ENCODE assay signal across 22 cellular contexts in the genomic region with DNA sequence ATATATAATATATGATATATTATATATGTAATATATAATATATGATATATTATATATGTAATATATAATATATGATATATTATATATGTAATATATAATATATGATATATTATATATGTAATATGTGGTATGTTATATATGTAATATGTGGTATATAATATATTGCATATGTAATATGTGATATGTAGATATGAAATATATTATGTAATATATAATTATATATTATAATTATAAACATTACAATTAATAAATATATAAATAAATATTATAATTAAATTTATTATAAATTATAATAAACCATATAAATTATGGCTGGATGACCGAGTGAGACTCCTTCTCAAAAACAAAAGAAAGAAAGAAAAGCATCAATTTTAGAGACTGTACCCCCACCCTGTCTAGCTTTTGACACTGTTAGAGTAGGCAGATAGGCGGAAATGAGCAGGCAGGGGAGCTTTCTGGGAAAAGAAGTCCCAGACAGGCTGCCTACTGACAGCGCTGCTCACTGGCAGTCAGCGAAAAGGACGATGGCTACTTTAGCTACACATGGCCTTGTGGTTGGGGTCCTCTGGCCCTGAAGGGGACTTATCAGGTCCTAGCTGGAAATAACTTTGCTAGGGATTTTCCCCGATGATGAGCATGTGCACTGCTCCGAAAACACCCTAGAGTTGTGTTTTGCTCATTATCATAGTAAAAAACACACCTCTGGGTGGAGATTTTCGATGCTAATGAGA. TPM values are rescaled to one million over a fixed set of nuclear protein-coding genes. Genes with fewer than 3 reads are reported as not detected.
"Had no signal": no experiment of that assay in that cellular context is flagged by ENCODE, and none has a peak within 500 bp of the region (broad histone marks: within the 10 kb centered on the region; RNA-seq: fewer than 3 reads in every experiment).

No MANE protein-coding gene starts in this region.

- H3K4me3 ChIP-seq: esophagus muscularis mucosa, heart right ventricle, ovary, sigmoid colon, spleen, thoracic aorta had no signal

- H3K4me1 Mint-ChIP-seq: stimulated activated memory B cell treated with anti-CD40 and anti-IgM and Interleukin-4, amounts not matched to agents 10 μg/mL and 1 μg/mL and 100 μg/mL, for 72 hours had no signal

- H3K36me3 ChIP-seq: ovary, sigmoid colon, spleen, thoracic aorta had no signal

- H3K9me3 ChIP-seq: esophagus muscularis mucosa, heart right ventricle, ovary, sigmoid colon, spleen, thoracic aorta had no signal

- H3K4me3 Mint-ChIP-seq: activated CD4-positive, alpha-beta memory T cell treated with anti-CD3 and anti-CD28 coated beads, Interleukin-2, amount 10 ng/mL, durations not matched to agents 7 days and 5 days; activated CD4-positive, alpha-beta T cell treated with anti-CD3 and anti-CD28 coated beads for 36 hours; activated CD8-positive, alpha-beta memory T cell treated with anti-CD3 and anti-CD28 coated beads, Interleukin-2, amount 10 ng/mL, durations not matched to agents 7 days and 5 days; activated naive CD8-positive, alpha-beta T cell treated with anti-CD3 and anti-CD28 coated beads for 36 hours; naive thymus-derived CD4-positive, alpha-beta T cell; stimulated activated memory B cell treated with anti-CD40 and anti-IgM and Interleukin-4, amounts not matched to agents 10 μg/mL and 1 μg/mL and 100 μg/mL, for 72 hours; T-helper 17 cell had no signal

- H3K9me3 Mint-ChIP-seq: activated CD4-positive, alpha-beta memory T cell treated with anti-CD3 and anti-CD28 coated beads, Interleukin-2, amount 10 ng/mL, durations not matched to agents 7 days and 5 days; activated naive CD8-positive, alpha-beta T cell treated with anti-CD3 and anti-CD28 coated beads for 36 hours; naive thymus-derived CD4-positive, alpha-beta T cell; stimulated activated memory B cell treated with anti-CD40 and anti-IgM and Interleukin-4, amounts not matched to agents 10 μg/mL and 1 μg/mL and 100 μg/mL, for 72 hours had no signal

- H3K36me3 Mint-ChIP-seq: activated naive CD8-positive, alpha-beta T cell treated with anti-CD3 and anti-CD28 coated beads for 36 hours; naive thymus-derived CD4-positive, alpha-beta T cell; stimulated activated memory B cell treated with anti-CD40 and anti-IgM and Interleukin-4, amounts not matched to agents 10 μg/mL and 1 μg/mL and 100 μg/mL, for 72 hours had no signal

- DNase-seq: activated CD4-positive, alpha-beta memory T cell treated with anti-CD3 and anti-CD28 coated beads, Interleukin-2, amount 10 ng/mL, durations not matched to agents 7 days and 5 days; activated CD4-positive, alpha-beta T cell treated with anti-CD3 and anti-CD28 coated beads for 36 hours; activated CD8-positive, alpha-beta memory T cell treated with anti-CD3 and anti-CD28 coated beads, Interleukin-2, amount 10 ng/mL, durations not matched to agents 7 days and 5 days; activated naive CD4-positive, alpha-beta T cell; activated naive CD8-positive, alpha-beta T cell treated with anti-CD3 and anti-CD28 coated beads for 36 hours; amniotic stem cell; dermis blood vessel endothelial cell; effector memory CD4-positive, alpha-beta T cell; heart right ventricle; kidney glomerular epithelial cell; mesendoderm; naive thymus-derived CD4-positive, alpha-beta T cell; ovary; sigmoid colon; stimulated activated CD4-positive, alpha-beta T cell treated with anti-CD3 and anti-CD28 coated beads, Interleukin-4, amount 100 ng/mL, for 4 hours; T-helper 17 cell had no signal

- H3K4me1 ChIP-seq: esophagus muscularis mucosa, heart right ventricle, sigmoid colon, spleen had no signal

- H3K27me3 Mint-ChIP-seq: activated CD4-positive, alpha-beta T cell treated with anti-CD3 and anti-CD28 coated beads for 36 hours; activated CD8-positive, alpha-beta memory T cell treated with anti-CD3 and anti-CD28 coated beads, Interleukin-2, amount 10 ng/mL, durations not matched to agents 7 days and 5 days; activated naive CD8-positive, alpha-beta T cell treated with anti-CD3 and anti-CD28 coated beads for 36 hours; naive thymus-derived CD4-positive, alpha-beta T cell; stimulated activated memory B cell treated with anti-CD40 and anti-IgM and Interleukin-4, amounts not matched to agents 10 μg/mL and 1 μg/mL and 100 μg/mL, for 72 hours; T-helper 17 cell had no signal

- FAIRE-seq: endothelial cell of umbilical vein had no signal

- H3K27ac Mint-ChIP-seq: activated CD4-positive, alpha-beta memory T cell treated with anti-CD3 and anti-CD28 coated beads, Interleukin-2, amount 10 ng/mL, durations not matched to agents 7 days and 5 days; activated CD4-positive, alpha-beta T cell treated with anti-CD3 and anti-CD28 coated beads for 36 hours; activated CD8-positive, alpha-beta memory T cell treated with anti-CD3 and anti-CD28 coated beads, Interleukin-2, amount 10 ng/mL, durations not matched to agents 7 days and 5 days; activated naive CD8-positive, alpha-beta T cell treated with anti-CD3 and anti-CD28 coated beads for 36 hours; naive thymus-derived CD4-positive, alpha-beta T cell; stimulated activated memory B cell treated with anti-CD40 and anti-IgM and Interleukin-4, amounts not matched to agents 10 μg/mL and 1 μg/mL and 100 μg/mL, for 72 hours; T-helper 17 cell had no signal

- H3K27ac ChIP-seq: esophagus muscularis mucosa, heart right ventricle, ovary, sigmoid colon, spleen, thoracic aorta had no signal

- ATAC-seq: activated CD4-positive, alpha-beta T cell treated with anti-CD3 and anti-CD28 coated beads for 36 hours; activated CD8-positive, alpha-beta memory T cell treated with anti-CD3 and anti-CD28 coated beads, Interleukin-2, amount 10 ng/mL, durations not matched to agents 7 days and 5 days; heart right ventricle; naive thymus-derived CD4-positive, alpha-beta T cell; stimulated activated memory B cell treated with anti-CD40 and anti-IgM and Interleukin-4, amounts not matched to agents 10 μg/mL and 1 μg/mL and 100 μg/mL, for 72 hours; T-helper 17 cell had no signal

- H3K27me3 ChIP-seq: ovary had no signal

RNA-seq across cellular contexts. Expression of a gene that starts 19.7 kb away (rescaled TPM):
- total RNA-seq: endothelial cell of umbilical vein had no signal
- polyA plus RNA-seq: naive thymus-derived CD4-positive, alpha-beta T cell had no signal

RNA-seq across cellular contexts. Expression of a gene that starts 30.8 kb away (rescaled TPM):
- total RNA-seq: cerebellum, dermis blood vessel endothelial cell, endothelial cell of umbilical vein had no signal
- polyA plus RNA-seq: endothelial cell of umbilical vein had no signal
